ENCODE assay signal across 1 cellular context in the genomic region with DNA sequence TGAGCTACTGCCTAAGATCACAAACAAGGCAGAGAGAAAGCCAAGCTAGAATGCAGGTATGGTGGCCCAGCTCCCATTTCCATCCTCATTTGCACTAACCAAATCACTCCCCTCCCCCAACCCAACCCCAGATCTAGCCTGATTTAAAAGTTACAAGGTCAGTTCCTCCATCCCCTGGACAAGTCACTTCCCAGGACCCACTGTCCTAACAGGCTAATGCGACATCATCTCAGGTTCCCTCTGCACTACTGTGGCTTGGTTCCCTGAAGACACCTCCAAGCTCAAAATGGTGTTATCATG.
TF ChIP-seq lines count a peak whose summit lies in the region.

No MANE protein-coding gene starts in this region.

TF ChIP-seq in GM23338, 12 proteins besides CTCF, POLR2A, EP300 and RAD21 (continued from another document):
- TF ChIP-seq, protein P1, sequence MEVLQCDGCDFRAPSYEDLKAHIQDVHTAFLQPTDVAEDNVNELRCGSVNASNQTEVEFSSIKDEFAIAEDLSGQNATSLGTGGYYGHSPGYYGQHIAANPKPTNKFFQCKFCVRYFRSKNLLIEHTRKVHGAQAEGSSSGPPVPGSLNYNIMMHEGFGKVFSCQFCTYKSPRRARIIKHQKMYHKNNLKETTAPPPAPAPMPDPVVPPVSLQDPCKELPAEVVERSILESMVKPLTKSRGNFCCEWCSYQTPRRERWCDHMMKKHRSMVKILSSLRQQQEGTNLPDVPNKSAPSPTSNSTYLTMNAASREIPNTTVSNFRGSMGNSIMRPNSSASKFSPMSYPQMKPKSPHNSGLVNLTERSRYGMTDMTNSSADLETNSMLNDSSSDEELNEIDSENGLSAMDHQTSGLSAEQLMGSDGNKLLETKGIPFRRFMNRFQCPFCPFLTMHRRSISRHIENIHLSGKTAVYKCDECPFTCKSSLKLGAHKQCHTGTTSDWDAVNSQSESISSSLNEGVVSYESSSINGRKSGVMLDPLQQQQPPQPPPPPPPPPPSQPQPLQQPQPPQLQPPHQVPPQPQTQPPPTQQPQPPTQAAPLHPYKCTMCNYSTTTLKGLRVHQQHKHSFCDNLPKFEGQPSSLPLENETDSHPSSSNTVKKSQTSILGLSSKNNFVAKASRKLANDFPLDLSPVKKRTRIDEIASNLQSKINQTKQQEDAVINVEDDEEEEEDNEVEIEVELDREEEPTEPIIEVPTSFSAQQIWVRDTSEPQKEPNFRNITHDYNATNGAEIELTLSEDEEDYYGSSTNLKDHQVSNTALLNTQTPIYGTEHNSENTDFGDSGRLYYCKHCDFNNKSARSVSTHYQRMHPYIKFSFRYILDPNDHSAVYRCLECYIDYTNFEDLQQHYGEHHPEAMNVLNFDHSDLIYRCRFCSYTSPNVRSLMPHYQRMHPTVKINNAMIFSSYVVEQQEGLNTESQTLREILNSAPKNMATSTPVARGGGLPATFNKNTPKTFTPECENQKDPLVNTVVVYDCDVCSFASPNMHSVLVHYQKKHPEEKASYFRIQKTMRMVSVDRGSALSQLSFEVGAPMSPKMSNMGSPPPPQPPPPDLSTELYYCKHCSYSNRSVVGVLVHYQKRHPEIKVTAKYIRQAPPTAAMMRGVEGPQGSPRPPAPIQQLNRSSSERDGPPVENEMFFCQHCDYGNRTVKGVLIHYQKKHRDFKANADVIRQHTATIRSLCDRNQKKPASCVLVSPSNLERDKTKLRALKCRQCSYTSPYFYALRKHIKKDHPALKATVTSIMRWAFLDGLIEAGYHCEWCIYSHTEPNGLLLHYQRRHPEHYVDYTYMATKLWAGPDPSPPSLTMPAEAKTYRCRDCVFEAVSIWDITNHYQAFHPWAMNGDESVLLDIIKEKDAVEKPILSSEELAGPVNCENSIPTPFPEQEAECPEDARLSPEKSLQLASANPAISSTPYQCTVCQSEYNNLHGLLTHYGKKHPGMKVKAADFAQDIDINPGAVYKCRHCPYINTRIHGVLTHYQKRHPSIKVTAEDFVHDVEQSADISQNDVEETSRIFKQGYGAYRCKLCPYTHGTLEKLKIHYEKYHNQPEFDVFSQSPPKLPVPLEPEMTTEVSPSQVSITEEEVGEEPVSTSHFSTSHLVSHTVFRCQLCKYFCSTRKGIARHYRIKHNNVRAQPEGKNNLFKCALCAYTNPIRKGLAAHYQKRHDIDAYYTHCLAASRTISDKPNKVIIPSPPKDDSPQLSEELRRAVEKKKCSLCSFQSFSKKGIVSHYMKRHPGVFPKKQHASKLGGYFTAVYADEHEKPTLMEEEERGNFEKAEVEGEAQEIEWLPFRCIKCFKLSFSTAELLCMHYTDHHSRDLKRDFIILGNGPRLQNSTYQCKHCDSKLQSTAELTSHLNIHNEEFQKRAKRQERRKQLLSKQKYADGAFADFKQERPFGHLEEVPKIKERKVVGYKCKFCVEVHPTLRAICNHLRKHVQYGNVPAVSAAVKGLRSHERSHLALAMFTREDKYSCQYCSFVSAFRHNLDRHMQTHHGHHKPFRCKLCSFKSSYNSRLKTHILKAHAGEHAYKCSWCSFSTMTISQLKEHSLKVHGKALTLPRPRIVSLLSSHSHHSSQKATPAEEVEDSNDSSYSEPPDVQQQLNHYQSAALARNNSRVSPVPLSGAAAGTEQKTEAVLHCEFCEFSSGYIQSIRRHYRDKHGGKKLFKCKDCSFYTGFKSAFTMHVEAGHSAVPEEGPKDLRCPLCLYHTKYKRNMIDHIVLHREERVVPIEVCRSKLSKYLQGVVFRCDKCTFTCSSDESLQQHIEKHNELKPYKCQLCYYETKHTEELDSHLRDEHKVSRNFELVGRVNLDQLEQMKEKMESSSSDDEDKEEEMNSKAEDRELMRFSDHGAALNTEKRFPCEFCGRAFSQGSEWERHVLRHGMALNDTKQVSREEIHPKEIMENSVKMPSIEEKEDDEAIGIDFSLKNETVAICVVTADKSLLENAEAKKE (CRISPR knock-in tag; IDR thresholded peaks at IDR 0.05) = no peak
